12 cellular contexts compared by ENCODE assay signal in genomic region chr11:134385171-134385570, GRCh38. TPM values are rescaled to one million over a fixed set of nuclear protein-coding genes. Genes with fewer than 3 reads are reported as not detected.
A peak's percentile ranks its signal among the peaks of the same experiment; 100 is the strongest.
DNase-seq lines count a peak whose midpoint lies in the region; ATAC-seq, FAIRE-seq and TF ChIP-seq lines count a peak whose summit lies in the region.
"Had no signal": no experiment of that assay in that cellular context is flagged by ENCODE, and none has a peak within 500 bp of the region (broad histone marks: within the 10 kb centered on the region; RNA-seq: fewer than 3 reads in every experiment).

No MANE protein-coding gene starts in this region.

- no peak for FAIRE-seq in H54 (lab: Jason Lieb, UNC)
- FAIRE-seq: A204.1, GM19239 had no signal

- no peaks in the 10 kb centered on the region for H3K36me3 ChIP-seq in heart right ventricle
- H3K36me3 ChIP-seq: BE2C, HAP-1 had no signal

- ATAC-seq in Right ventricle myocardium inferior (no peak), heart right ventricle (no peak), T-helper 17 cell (no peak)

- H3K4me3 ChIP-seq in heart right ventricle = no peak overlapping the region
- H3K4me3 ChIP-seq: HAP-1 had no signal

- H3K27ac ChIP-seq in heart right ventricle (no peak overlapping the region), angular gyrus (ENCODE audit: low read depth, low read length) (peak overlapping the region; percentile 27)

- H3K4me3 Mint-ChIP-seq in glutamatergic neuron (ENCODE audit: unreplicated experiment) (no peak overlapping the region), T-helper 17 cell (no peak overlapping the region), HFFc6 (no peak overlapping the region)

- TF ChIP-seq POLR2A in H54 (IDR thresholded peaks at IDR 0.05; ENCODE audit: low read depth, low read length) = no peak

- H3K36me3 Mint-ChIP-seq in glutamatergic neuron (ENCODE audit: unreplicated experiment) = peaks cover 12% of the 10 kb centered on the region
- no peaks in the 10 kb centered on the region for H3K36me3 Mint-ChIP-seq in T-helper 17 cell (ENCODE audit: low read depth)
- 0 out of 2 replicates have a peak, but pooled peaks cover 5% of the 10 kb centered on the region for H3K36me3 Mint-ChIP-seq in HFFc6 (ENCODE audit: low read depth)

- intact Hi-C loops in Right ventricle myocardium inferior (cut with DNase I) (no loop called here), heart right ventricle (cut with DNase I) (no loop called here)

- DNase-seq in Right ventricle myocardium inferior (ENCODE audit: missing footprints) (peak; percentile 50), heart right ventricle (no peak), glutamatergic neuron (no peak), T-helper 17 cell (no peak), H54 (ENCODE audit: insufficient read length, low spot score) (no peak), HFFc6 (no peak)
- DNase-seq: GOT3 had no signal

- H3K4me1 ChIP-seq in heart right ventricle = no peaks in the 10 kb centered on the region
- H3K4me1 ChIP-seq: HAP-1 had no signal

- peaks cover 0 to 51% (median 25%) of the 10 kb centered on the region in 7 donors for H3K27me3 ChIP-seq in heart right ventricle
- H3K27me3 ChIP-seq: BE2C had no signal

- no peaks in the 10 kb centered on the region for H3K9me3 ChIP-seq in heart right ventricle
- no peaks in the 10 kb centered on the region for H3K9me3 ChIP-seq in T-helper 17 cell (ENCODE audit: control insufficient read depth, low read length, poor library complexity, severe bottlenecking)
- H3K9me3 ChIP-seq: BE2C, HAP-1 had no signal

- peaks cover 21% of the 10 kb centered on the region for H3K4me1 Mint-ChIP-seq in glutamatergic neuron (ENCODE audit: low read depth, unreplicated experiment)
- H3K4me1 Mint-ChIP-seq in T-helper 17 cell = peaks cover 26% of the 10 kb centered on the region
- H3K4me1 Mint-ChIP-seq in HFFc6 (ENCODE audit: low read depth) = no peaks in the 10 kb centered on the region

- H3K27me3 Mint-ChIP-seq in glutamatergic neuron (ENCODE audit: unreplicated experiment) (peaks cover 6% of the 10 kb centered on the region), T-helper 17 cell (peaks cover 48% of the 10 kb centered on the region), HFFc6 (ENCODE audit: insufficient read depth) (peaks cover 4% of the 10 kb centered on the region)

- TF ChIP-seq CTCF in heart right ventricle (IDR thresholded peaks at IDR 0.05) (no peak), glutamatergic neuron (IDR thresholded peaks at IDR 0.05; ENCODE audit: partially characterized antibody, unreplicated experiment) (no peak), HFFc6 (IDR thresholded peaks at IDR 0.05) (no peak)

- peak overlapping the region; percentile 33 for H3K27ac Mint-ChIP-seq in glutamatergic neuron (ENCODE audit: unreplicated experiment)
- no peak overlapping the region for H3K27ac Mint-ChIP-seq in T-helper 17 cell
- H3K27ac Mint-ChIP-seq in HFFc6 = no peak overlapping the region

- H3K9me3 Mint-ChIP-seq in glutamatergic neuron (ENCODE audit: unreplicated experiment) (peaks cover 13% of the 10 kb centered on the region), HFFc6 (peaks cover 70% of the 10 kb centered on the region)

- WGBS in heart right ventricle, 2 donors = 87% methylated on average over 15 of the region's 15 CpGs

RNA-seq across cellular contexts. Expression of gene B3GAT1, which starts 26.9 kb away (rescaled TPM):
- 0.16 TPM for total RNA-seq in Right ventricle myocardium inferior
- total RNA-seq in heart right ventricle = under 1 TPM in 4 of 10 donors, not detected in 6; 0.05 to 0.60 (median 0.18) TPM
- under 1 TPM; 0.04 to 0.07 TPM for polyA plus RNA-seq in heart right ventricle
- 240 TPM for total RNA-seq in glutamatergic neuron (ENCODE audit: unreplicated experiment)
- under 1 TPM; 0.17 to 0.18 TPM for total RNA-seq in T-helper 17 cell
- not detected for total RNA-seq in HFFc6 (2021; fragmentation: NEBNext Ultra II Directional; extraction: Animal tissue kit (Norgen Biotek cat#: 25700))

RNA-seq across cellular contexts. Expression of gene GLB1L2, which starts 53.4 kb away (rescaled TPM):
- 0.32 TPM for total RNA-seq in Right ventricle myocardium inferior
- under 1 TPM; 0.11 to 0.72 (median 0.31) TPM for total RNA-seq in heart right ventricle
- polyA plus RNA-seq in heart right ventricle = under 1 TPM; 0.22 to 0.29 TPM
- 1.0 TPM for total RNA-seq in glutamatergic neuron (ENCODE audit: unreplicated experiment)
- total RNA-seq in T-helper 17 cell = under 1 TPM; 0.37 to 0.73 TPM
- not detected for total RNA-seq in HFFc6 (2021; fragmentation: NEBNext Ultra II Directional; extraction: Animal tissue kit (Norgen Biotek cat#: 25700))

Comparison
In these comparisons a context has a peak if more than half of its experiments do, and no peak if none do; other contexts are left out.
1. RNA of gene B3GAT1, which starts 26.9 kb away (total RNA-seq): 240 TPM in glutamatergic neuron (single experiment); 0.17 to 0.18 TPM in T-helper 17 cell, 0.16 TPM in Right ventricle myocardium inferior (single experiment), 0.05 to 0.60 TPM in heart right ventricle and not detected in HFFc6; every median in the first group is over 100 times any median in the second.